In the genomic region with DNA sequence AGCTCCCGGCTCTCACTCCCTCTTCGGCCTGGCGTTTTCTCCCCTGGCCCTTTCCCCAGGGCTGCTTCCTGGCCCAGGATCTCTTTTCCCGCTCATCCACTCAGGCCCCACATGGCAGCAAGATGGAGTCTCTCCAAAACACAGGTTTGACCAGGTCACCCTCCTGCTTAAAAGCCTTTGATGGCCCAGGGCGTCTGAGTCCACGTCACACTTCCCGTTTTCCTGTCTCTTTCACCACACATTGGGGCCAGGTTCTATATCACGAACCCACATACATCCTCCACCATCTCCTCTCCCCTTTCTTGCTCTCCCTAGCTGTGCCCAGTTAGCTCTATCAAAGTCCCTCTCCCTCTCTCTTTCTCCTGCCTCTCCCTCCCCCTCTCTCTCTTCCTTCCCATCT, we compare ENCODE assay signal across 1 cellular context.
TF ChIP-seq lines count a peak whose summit lies in the region.

No MANE protein-coding gene starts in this region.

TF ChIP-seq in H1, 55 proteins besides CTCF, POLR2A, EP300 and RAD21:
- TF ChIP-seq ASH2L (IDR thresholded peaks at IDR 0.05; ENCODE audit: low read length): no peak
- no peak for TF ChIP-seq RNF2 (IDR thresholded peaks at IDR 0.05; ENCODE audit: borderline replicate concordance, low read depth, low read length, missing control alignments, poor library complexity, severe bottlenecking)
- TF ChIP-seq JUND (IDR thresholded peaks at IDR 0.05; ENCODE audit: low read length): no peak
- TF ChIP-seq, protein P1, sequence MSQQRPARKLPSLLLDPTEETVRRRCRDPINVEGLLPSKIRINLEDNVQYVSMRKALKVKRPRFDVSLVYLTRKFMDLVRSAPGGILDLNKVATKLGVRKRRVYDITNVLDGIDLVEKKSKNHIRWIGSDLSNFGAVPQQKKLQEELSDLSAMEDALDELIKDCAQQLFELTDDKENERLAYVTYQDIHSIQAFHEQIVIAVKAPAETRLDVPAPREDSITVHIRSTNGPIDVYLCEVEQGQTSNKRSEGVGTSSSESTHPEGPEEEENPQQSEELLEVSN (IDR thresholded peaks at IDR 0.05): peak; percentile 45; the same call in 1 of the 2 replicates
TF ChIP-seq in H1: peak in this region for 1.
